8 cellular contexts compared by ENCODE assay signal in the genomic region with DNA sequence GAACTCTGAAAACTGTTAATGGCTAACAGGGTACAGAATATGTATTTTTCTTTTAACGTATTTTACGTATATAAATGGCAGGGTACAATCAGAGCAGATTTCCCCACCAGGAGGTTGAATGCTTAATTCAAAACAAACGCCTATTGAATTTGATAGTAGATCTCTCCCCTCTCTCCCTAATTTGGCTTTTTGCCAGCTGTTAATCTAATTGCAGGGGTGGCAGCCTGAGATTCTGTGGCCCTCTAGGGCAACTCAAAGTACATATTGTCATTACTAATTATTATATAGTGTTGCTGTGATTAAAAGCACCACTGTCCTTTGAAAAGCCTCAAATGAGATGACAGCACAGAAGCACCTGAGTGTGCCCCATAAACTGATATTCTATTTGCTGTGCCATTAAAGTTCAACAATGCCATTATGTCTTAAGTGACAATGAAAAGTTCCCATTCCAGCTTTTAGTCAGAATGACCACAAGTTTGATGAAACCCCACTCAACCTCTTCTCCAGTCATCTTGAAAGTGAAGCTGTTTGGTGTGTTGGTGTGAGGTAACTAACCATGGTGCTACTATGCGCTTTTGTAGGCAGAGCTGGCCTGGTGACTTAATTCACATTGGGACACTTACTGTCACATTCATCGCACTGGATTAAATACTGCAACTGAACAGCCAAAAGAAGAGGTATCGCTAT.
A peak's percentile ranks its signal among the peaks of the same experiment; 100 is the strongest.
DNase-seq lines count a peak whose midpoint lies in the region; ATAC-seq and TF ChIP-seq lines count a peak whose summit lies in the region.

No MANE protein-coding gene starts in this region.

- H3K27ac ChIP-seq in esophagus muscularis mucosa (replicated peaks in 1 of 4), result no peak overlapping the region
- no peak overlapping the region for H3K27ac ChIP-seq in H9 (ENCODE audit: insufficient read length, low read depth, low read length)

- no peak overlapping the region for H2BK5ac ChIP-seq in H9 (ENCODE audit: insufficient read length, low read length)

- no peak overlapping the region for H3K18ac ChIP-seq in H9 (ENCODE audit: insufficient read length, low read depth, low read length)

- H3K27me3 ChIP-seq in esophagus muscularis mucosa, result no peaks in the 10 kb centered on the region
- H3K27me3 ChIP-seq in H9 (ENCODE audit: insufficient read depth, low read length), result no peaks in the 10 kb centered on the region

- peaks cover 2% of the 10 kb centered on the region for H3K27me3 Mint-ChIP-seq in activated T-cell treated with anti-CD3 and anti-CD28 coated beads, Interleukin-2, amount 50 U/mL, for 4 hours (ENCODE audit: low read depth)
- no peaks in the 10 kb centered on the region for H3K27me3 Mint-ChIP-seq in H9 (ENCODE audit: low read depth)

- H3K9me3 Mint-ChIP-seq in activated T-cell treated with anti-CD3 and anti-CD28 coated beads, Interleukin-2, amount 50 U/mL, for 4 hours, result no peaks in the 10 kb centered on the region
- no peaks in the 10 kb centered on the region; a peak in 1 of 5 replicates for H3K9me3 Mint-ChIP-seq in H9

- no peak overlapping the region for H3K9ac ChIP-seq in H9 (ENCODE audit: extremely low read depth, insufficient read length, low read length)

- H3K36me3 ChIP-seq in esophagus muscularis mucosa, result no peaks in the 10 kb centered on the region

- TF ChIP-seq CTCF in esophagus muscularis mucosa (IDR thresholded peaks at IDR 0.05) (no peak), H9 (conservative IDR thresholded peaks at IDR 0.05) (no peak)

- H3K27ac Mint-ChIP-seq in H9, result no peak overlapping the region

- no peak overlapping the region for H4K8ac ChIP-seq in H9 (replicated peaks; ENCODE audit: insufficient read length, low read depth, low read length)

- H3K36me3 Mint-ChIP-seq in activated T-cell treated with anti-CD3 and anti-CD28 coated beads, Interleukin-2, amount 50 U/mL, for 4 hours (ENCODE audit: insufficient read depth), result peaks cover 3% of the 10 kb centered on the region
- no peaks in the 10 kb centered on the region for H3K36me3 Mint-ChIP-seq in H9 (ENCODE audit: insufficient read depth in 1 of 3, low read depth in 3 of 3)

- H3K4me3 ChIP-seq in esophagus muscularis mucosa, result no peak overlapping the region

- no peak overlapping the region for H3K56ac ChIP-seq in H9 (ENCODE audit: insufficient read length, low read depth, low read length)

- H2BK12ac ChIP-seq in H9 (ENCODE audit: insufficient read length, low read depth, low read length), result no peak overlapping the region

- intact Hi-C loops in esophagus muscularis mucosa (cut with DNase I), result no loop called here

- no peak overlapping the region for H3K14ac ChIP-seq in H9 (ENCODE audit: insufficient read depth, low read length)

- H2BK15ac ChIP-seq in H9 (ENCODE audit: low read depth, low read length), result no peak overlapping the region

- no peak overlapping the region for H2BK20ac ChIP-seq in H9 (ENCODE audit: low read depth, low read length, poor library complexity, severe bottlenecking)

- H2AK5ac ChIP-seq in H9 (ENCODE audit: insufficient read length, low read length), result no peak overlapping the region

- no peak overlapping the region for H4K91ac ChIP-seq in H9 (ENCODE audit: insufficient read length, low read depth, low read length)

- no peaks in the 10 kb centered on the region for H3K79me2 ChIP-seq in H9 (ENCODE audit: insufficient read depth, low read length)

- no peak overlapping the region for H3K4ac ChIP-seq in H9 (ENCODE audit: low read depth, low read length)

- H3K23me2 ChIP-seq in H9 (ENCODE audit: insufficient read length, low read depth, low read length, poor library complexity, severe bottlenecking), result no peaks in the 10 kb centered on the region

- H3K4me2 ChIP-seq in H9 (ENCODE audit: insufficient read depth, insufficient read length, low read length), result no peak overlapping the region

- no peaks in the 10 kb centered on the region for H3K9me3 ChIP-seq in esophagus muscularis mucosa
- H3K9me3 ChIP-seq in H9 (ENCODE audit: control insufficient read depth, low read depth, low read length), result no peaks in the 10 kb centered on the region

- WGBS in esophagus muscularis mucosa, result 78% methylated on average over 6 of the region's 6 CpGs
- no CpG with 5 or more reads among the region's 6 CpGs for WGBS in H9 (ENCODE audit: extremely low coverage, insufficient read length, low lambda C conversion rate)

- H2BK120ac ChIP-seq in H9 (ENCODE audit: low read depth, low read length, poor library complexity, severe bottlenecking), result no peak overlapping the region

- peak overlapping the region; percentile 73 for H3K4me3 Mint-ChIP-seq in activated T-cell treated with anti-CD3 and anti-CD28 coated beads, Interleukin-2, amount 50 U/mL, for 4 hours
- H3K4me3 Mint-ChIP-seq in H9, result no peak overlapping the region

- no peak for TF ChIP-seq EP300 in esophagus muscularis mucosa (IDR thresholded peaks at IDR 0.05)

- no peak for TF ChIP-seq POLR2A in esophagus muscularis mucosa (IDR thresholded peaks at IDR 0.05; ENCODE audit: low read depth)

- no peaks in the 10 kb centered on the region for H3K79me1 ChIP-seq in H9 (ENCODE audit: insufficient read depth, low read depth, low read length, poor library complexity, severe bottlenecking)

- H4K5ac ChIP-seq in H9 (ENCODE audit: insufficient read length, low read depth, low read length), result no peak overlapping the region

- H3K4me1 ChIP-seq in esophagus muscularis mucosa (no peaks in the 10 kb centered on the region), H9 (ENCODE audit: insufficient read depth, low read length) (no peaks in the 10 kb centered on the region)

- no peak for DNase-seq in activated T-cell treated with anti-CD3 and anti-CD28 coated beads, Interleukin-2, amount 50 U/mL, for 4 hours
- no peak for DNase-seq in activated T-cell treated with anti-CD3 and anti-CD28 coated beads, Interleukin-2, amount 50 U/mL, for 1 hour
- DNase-seq in NCI-H2081 (lab: John Stamatoyannopoulos, UW) (peak; percentile 77 to 88), esophagus muscularis mucosa (ENCODE audit: extremely low spot score) (peak; percentile 42), H9 (no peak), HPDE6-E6E7 (ENCODE audit: extremely low spot score) (no peak)
- DNase-seq in effector CD4-positive, alpha-beta T cell, result no peak

- H2AFZ ChIP-seq in H9 (ENCODE audit: low read length), result no peak overlapping the region

- peaks cover 46% of the 10 kb centered on the region for H3K4me1 Mint-ChIP-seq in activated T-cell treated with anti-CD3 and anti-CD28 coated beads, Interleukin-2, amount 50 U/mL, for 4 hours (ENCODE audit: low read depth)
- H3K4me1 Mint-ChIP-seq in H9, result peaks cover 0 to 5% of the 10 kb centered on the region in 2 experiments; a peak in 1 of 4 replicates

- no peaks in the 10 kb centered on the region for H4K20me1 ChIP-seq in H9 (ENCODE audit: control insufficient read depth, insufficient read depth, insufficient read length)

- H3T11ph ChIP-seq in H9 (ENCODE audit: low read length), result no peak overlapping the region

- peak; percentile 70 for ATAC-seq in activated T-cell treated with anti-CD3 and anti-CD28 coated beads, Interleukin-2, amount 50 U/mL, for 4 hours
- peak; percentile 70 for ATAC-seq in HG02798 (IDR thresholded peaks at IDR 0.05; ENCODE audit: poor library complexity, unreplicated experiment)

- H3K23ac ChIP-seq in H9 (ENCODE audit: insufficient read length, low read depth, low read length), result no peak overlapping the region

Comparison
In these comparisons a context has a peak if more than half of its experiments do, and no peak if none do; other contexts are left out.
1. DNase-seq: peak in NCI-H2081 (2 of 2) and esophagus muscularis mucosa (single experiment); none in activated T-cell treated with anti-CD3 and anti-CD28 coated beads, Interleukin-2, amount 50 U/mL, for 4 hours (single experiment), activated T-cell treated with anti-CD3 and anti-CD28 coated beads, Interleukin-2, amount 50 U/mL, for 1 hour (single experiment), H9 (single experiment), HPDE6-E6E7 (single experiment) and effector CD4-positive, alpha-beta T cell (single experiment).